In the genomic region with DNA sequence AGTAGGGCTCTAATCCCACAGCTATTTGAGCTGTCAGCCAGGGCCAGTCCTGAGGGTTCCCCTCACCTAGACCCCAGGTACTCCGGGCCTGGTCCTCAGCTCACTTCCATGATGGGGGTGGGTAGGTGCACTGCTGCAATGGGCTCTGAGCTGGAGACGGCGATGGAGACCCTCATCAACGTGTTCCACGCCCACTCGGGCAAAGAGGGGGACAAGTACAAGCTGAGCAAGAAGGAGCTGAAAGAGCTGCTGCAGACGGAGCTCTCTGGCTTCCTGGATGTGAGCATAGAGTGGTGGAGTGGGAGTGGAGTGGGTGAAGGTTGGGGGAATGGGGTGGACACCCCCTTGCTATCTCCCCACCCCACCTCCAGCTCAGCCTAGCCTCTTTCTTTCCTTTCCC, we compare ENCODE assay signal across 1 cellular context.
TF ChIP-seq lines count a peak whose summit lies in the region.

No MANE protein-coding gene starts in this region.

TF ChIP-seq in IMR-90, 13 proteins besides CTCF, POLR2A, EP300 and RAD21:
- TF ChIP-seq NFE2L2 (IDR thresholded peaks at IDR 0.05; ENCODE audit: low read depth, low read length) (no peak), MXI1 (IDR thresholded peaks at IDR 0.05; ENCODE audit: borderline replicate concordance, low read depth, low read length) (no peak), RCOR1 (IDR thresholded peaks at IDR 0.05; ENCODE audit: insufficient replicate concordance, low read length) (no peak), CHD1 (IDR thresholded peaks at IDR 0.05; ENCODE audit: low read depth, low read length) (no peak)
- TF ChIP-seq, protein P1, sequence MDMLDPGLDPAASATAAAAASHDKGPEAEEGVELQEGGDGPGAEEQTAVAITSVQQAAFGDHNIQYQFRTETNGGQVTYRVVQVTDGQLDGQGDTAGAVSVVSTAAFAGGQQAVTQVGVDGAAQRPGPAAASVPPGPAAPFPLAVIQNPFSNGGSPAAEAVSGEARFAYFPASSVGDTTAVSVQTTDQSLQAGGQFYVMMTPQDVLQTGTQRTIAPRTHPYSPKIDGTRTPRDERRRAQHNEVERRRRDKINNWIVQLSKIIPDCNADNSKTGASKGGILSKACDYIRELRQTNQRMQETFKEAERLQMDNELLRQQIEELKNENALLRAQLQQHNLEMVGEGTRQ (IDR thresholded peaks at IDR 0.05; ENCODE audit: low read depth, low read length): no peak
- TF ChIP-seq, protein P2, sequence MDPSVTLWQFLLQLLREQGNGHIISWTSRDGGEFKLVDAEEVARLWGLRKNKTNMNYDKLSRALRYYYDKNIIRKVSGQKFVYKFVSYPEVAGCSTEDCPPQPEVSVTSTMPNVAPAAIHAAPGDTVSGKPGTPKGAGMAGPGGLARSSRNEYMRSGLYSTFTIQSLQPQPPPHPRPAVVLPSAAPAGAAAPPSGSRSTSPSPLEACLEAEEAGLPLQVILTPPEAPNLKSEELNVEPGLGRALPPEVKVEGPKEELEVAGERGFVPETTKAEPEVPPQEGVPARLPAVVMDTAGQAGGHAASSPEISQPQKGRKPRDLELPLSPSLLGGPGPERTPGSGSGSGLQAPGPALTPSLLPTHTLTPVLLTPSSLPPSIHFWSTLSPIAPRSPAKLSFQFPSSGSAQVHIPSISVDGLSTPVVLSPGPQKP (IDR thresholded peaks at IDR 0.05; ENCODE audit: borderline replicate concordance, low read depth, low read length): no peak
